ENCODE assay signal across 8 cellular contexts in the genomic region with DNA sequence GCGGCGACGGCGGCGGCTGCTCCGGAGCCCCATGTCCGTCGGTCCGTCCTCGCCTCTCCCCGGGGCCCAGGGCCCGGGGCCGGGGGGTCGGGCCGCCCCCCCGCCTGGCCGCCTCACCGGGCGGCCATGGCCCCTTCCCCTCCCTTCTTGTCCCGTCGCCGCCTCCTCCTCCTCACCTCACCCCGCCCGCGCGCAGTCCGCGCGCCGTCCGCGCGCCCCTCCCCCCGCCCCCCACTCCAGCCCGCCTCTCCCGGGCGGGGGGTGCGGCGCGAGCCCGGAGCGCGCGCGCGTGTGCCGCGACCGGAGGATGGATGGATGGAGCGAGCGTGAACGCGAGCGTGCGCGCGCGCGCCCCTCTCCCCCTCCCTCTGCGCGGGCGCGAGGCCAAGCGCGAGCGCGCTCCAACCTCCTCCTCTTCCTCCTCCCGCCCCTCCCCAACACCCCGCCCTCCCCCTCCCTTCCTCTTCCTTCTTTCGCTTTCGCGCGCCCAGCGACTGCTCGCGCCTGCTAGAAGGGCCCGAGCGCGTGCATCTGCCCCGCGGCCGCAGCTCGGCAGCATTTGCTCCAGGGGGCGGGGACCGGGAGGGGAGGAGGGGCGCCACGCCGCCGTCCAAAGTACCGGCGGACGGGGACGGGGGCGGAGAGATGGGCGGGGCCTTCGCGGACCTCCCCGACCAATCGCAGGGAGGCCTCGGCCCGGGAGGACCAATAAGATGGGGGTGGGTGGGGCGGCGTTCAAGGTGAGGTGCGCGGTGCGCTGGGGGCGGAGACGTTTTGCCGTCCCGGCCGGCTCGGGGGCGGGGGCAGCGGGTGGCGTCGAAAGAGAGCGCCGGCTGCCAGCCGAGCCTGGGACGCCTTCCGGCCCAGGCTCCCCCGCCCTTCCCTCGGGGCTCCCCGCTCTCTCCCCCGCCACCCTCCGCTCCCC. TPM values are rescaled to one million over a fixed set of nuclear protein-coding genes. Genes with fewer than 3 reads are reported as not detected.
A peak's percentile ranks its signal among the peaks of the same experiment; 100 is the strongest.
DNase-seq lines count a peak whose midpoint lies in the region; ATAC-seq and TF ChIP-seq lines count a peak whose summit lies in the region.

A gene with protein sequence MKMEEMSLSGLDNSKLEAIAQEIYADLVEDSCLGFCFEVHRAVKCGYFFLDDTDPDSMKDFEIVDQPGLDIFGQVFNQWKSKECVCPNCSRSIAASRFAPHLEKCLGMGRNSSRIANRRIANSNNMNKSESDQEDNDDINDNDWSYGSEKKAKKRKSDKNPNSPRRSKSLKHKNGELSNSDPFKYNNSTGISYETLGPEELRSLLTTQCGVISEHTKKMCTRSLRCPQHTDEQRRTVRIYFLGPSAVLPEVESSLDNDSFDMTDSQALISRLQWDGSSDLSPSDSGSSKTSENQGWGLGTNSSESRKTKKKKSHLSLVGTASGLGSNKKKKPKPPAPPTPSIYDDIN (minus strand): TSS at position 332 of the 925 bp plus-strand sequence. CDS start 1,814 bp downstream, outside the sequence.

- no peaks in the 10 kb centered on the region for H3K9me3 Mint-ChIP-seq in activated T-cell treated with anti-CD3 and anti-CD28 coated beads, Interleukin-2, amount 50 U/mL, for 24 hours

- H3K36me3 Mint-ChIP-seq in activated T-cell treated with anti-CD3 and anti-CD28 coated beads, Interleukin-2, amount 50 U/mL, for 24 hours (ENCODE audit: low read depth), result peaks cover 41% of the 10 kb centered on the region

- H3K27me3 ChIP-seq in muscle layer of colon (ENCODE audit: control insufficient read depth in 1 of 2, insufficient read depth in 2 of 2, low read length in 2 of 2), result no peaks in the 10 kb centered on the region

- H3K9ac ChIP-seq in muscle layer of colon (ENCODE audit: low read length), result peak within 1 kb of the TSS; percentile 85

- no peak for TF ChIP-seq POLR2A in erythroblast (IDR thresholded peaks at IDR 0.05; ENCODE audit: low read length)

- H3K4me3 Mint-ChIP-seq in activated T-cell treated with anti-CD3 and anti-CD28 coated beads, Interleukin-2, amount 50 U/mL, for 24 hours, result peak within 1 kb of the TSS; percentile 88

- H3K4me1 ChIP-seq in muscle layer of colon (ENCODE audit: insufficient read depth, low read length), result peaks cover 25% of the 10 kb centered on the region

- peak within 1 kb of the TSS; percentile 96 for H3K27ac ChIP-seq in muscle layer of colon (ENCODE audit: low read depth, low read length)

- peak within 1 kb of the TSS; percentile 94 for H3K27ac Mint-ChIP-seq in activated T-cell treated with anti-CD3 and anti-CD28 coated beads, Interleukin-2, amount 50 U/mL, for 24 hours

- no peaks in the 10 kb centered on the region for H3K27me3 Mint-ChIP-seq in activated T-cell treated with anti-CD3 and anti-CD28 coated beads, Interleukin-2, amount 50 U/mL, for 24 hours

- peaks cover 22% of the 10 kb centered on the region for H3K36me3 ChIP-seq in muscle layer of colon (ENCODE audit: insufficient read depth, low read length)

- no peaks in the 10 kb centered on the region for H3K9me3 ChIP-seq in muscle layer of colon (ENCODE audit: low read length)

- DNase-seq in DMS153 (lab: John Stamatoyannopoulos, UW) (peak; percentile 95), KG1 (lab: John Stamatoyannopoulos, UW) (peak; percentile 97), erythroblast (lab: John Stamatoyannopoulos, UW) (peak; percentile 99 to 100)
- DNase-seq in activated T-cell treated with anti-CD3 and anti-CD28 coated beads, Interleukin-2, amount 50 U/mL, for 24 hours, result peak; percentile 99
- DNase-seq in stimulated activated CD8-positive, alpha-beta memory T cell treated with anti-CD3 and anti-CD28 coated beads, Interleukin-7, amount 100 ng/mL, for 1 hour (ENCODE audit: low read depth in 2 of 2), result peak; percentile 99 to 100

- peak; percentile 57 for ATAC-seq in GM21619 (IDR thresholded peaks at IDR 0.05; ENCODE audit: unreplicated experiment)

- H3K4me1 Mint-ChIP-seq in activated T-cell treated with anti-CD3 and anti-CD28 coated beads, Interleukin-2, amount 50 U/mL, for 24 hours (ENCODE audit: low read depth), result peaks cover 48% of the 10 kb centered on the region

- H3K4me3 ChIP-seq in muscle layer of colon (ENCODE audit: low read depth in 1 of 2, low read length in 2 of 2), result peak within 1 kb of the TSS; percentile 71 to 72

TF ChIP-seq in PFSK-1, 5 proteins besides CTCF, POLR2A, EP300 and RAD21:
- TF ChIP-seq POLR2AphosphoS5 (IDR thresholded peaks at IDR 0.05; ENCODE audit: low read depth, low read length) (peak; percentile 58), SIN3A (IDR thresholded peaks at IDR 0.05; ENCODE audit: borderline replicate concordance, insufficient read depth, low read length) (0 out of 2 replicates have a peak, but pooled peaks have one; percentile 70), FOXP2 (optimal IDR thresholded peaks at IDR 0.05; ENCODE audit: borderline replicate concordance, extremely low read depth, extremely low read length, insufficient read depth) (peak; percentile 55), TAF1 (IDR thresholded peaks at IDR 0.05; ENCODE audit: borderline replicate concordance, insufficient read depth, low read length) (no peak)
- TF ChIP-seq, protein P1, sequence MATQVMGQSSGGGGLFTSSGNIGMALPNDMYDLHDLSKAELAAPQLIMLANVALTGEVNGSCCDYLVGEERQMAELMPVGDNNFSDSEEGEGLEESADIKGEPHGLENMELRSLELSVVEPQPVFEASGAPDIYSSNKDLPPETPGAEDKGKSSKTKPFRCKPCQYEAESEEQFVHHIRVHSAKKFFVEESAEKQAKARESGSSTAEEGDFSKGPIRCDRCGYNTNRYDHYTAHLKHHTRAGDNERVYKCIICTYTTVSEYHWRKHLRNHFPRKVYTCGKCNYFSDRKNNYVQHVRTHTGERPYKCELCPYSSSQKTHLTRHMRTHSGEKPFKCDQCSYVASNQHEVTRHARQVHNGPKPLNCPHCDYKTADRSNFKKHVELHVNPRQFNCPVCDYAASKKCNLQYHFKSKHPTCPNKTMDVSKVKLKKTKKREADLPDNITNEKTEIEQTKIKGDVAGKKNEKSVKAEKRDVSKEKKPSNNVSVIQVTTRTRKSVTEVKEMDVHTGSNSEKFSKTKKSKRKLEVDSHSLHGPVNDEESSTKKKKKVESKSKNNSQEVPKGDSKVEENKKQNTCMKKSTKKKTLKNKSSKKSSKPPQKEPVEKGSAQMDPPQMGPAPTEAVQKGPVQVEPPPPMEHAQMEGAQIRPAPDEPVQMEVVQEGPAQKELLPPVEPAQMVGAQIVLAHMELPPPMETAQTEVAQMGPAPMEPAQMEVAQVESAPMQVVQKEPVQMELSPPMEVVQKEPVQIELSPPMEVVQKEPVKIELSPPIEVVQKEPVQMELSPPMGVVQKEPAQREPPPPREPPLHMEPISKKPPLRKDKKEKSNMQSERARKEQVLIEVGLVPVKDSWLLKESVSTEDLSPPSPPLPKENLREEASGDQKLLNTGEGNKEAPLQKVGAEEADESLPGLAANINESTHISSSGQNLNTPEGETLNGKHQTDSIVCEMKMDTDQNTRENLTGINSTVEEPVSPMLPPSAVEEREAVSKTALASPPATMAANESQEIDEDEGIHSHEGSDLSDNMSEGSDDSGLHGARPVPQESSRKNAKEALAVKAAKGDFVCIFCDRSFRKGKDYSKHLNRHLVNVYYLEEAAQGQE (IDR thresholded peaks at IDR 0.05; ENCODE audit: insufficient read depth in 1 of 2, low read depth in 2 of 2, low read length in 2 of 2), result peak in 1 of 2 experiments; percentile 39; a peak in 1 of 4 replicates

RNA-seq across cellular contexts. Expression of the gene that starts here (rescaled TPM):
- 107 TPM for polyA plus RNA-seq in PFSK-1 (2012; ENCODE audit: insufficient read length, low read depth)

Comparison
In these comparisons a context has a peak if more than half of its experiments do, and no peak if none do; other contexts are left out.
1. Peak in every context shown above with its lines: DNase-seq, ATAC-seq, H3K4me3 ChIP-seq and H3K27ac ChIP-seq.